In genomic region chr1:160579216-160579701, GRCh38 we compare ENCODE assay signal across 12 cellular contexts. TPM values are rescaled to one million over a fixed set of nuclear protein-coding genes. Genes with fewer than 3 reads are reported as not detected.
DNase-seq lines count a peak whose midpoint lies in the region; ATAC-seq and TF ChIP-seq lines count a peak whose summit lies in the region.
"Had no signal": no experiment of that assay in that cellular context is flagged by ENCODE, and none has a peak within 500 bp of the region (broad histone marks: within the 10 kb centered on the region; RNA-seq: fewer than 3 reads in every experiment).

Gene CD84 (minus strand): TSS chr1:160579496. CDS start chr1:160579437, 59 bp downstream.

- no peak for ATAC-seq in heart left ventricle
- ATAC-seq in left colon: peak; percentile 35
- peak in 1 of 2 donors; percentile 23 for ATAC-seq in upper lobe of left lung (ENCODE audit: low FRiP score in 2 of 2)
- ATAC-seq in HG03442 (IDR thresholded peaks at IDR 0.05; ENCODE audit: unreplicated experiment): no peak

- TF ChIP-seq EP300 in upper lobe of left lung (IDR thresholded peaks at IDR 0.05): no peak

- H3K4me1 ChIP-seq in heart left ventricle: peaks cover 0 to 50% (median 0%) of the 10 kb centered on the region in 12 donors
- no peaks in the 10 kb centered on the region for H3K4me1 ChIP-seq in right atrium auricular region
- H3K4me1 ChIP-seq in upper lobe of left lung: peaks cover 0 to 13% (median 4%) of the 10 kb centered on the region in 4 donors
- H3K4me1 ChIP-seq: pancreas had no signal

- H3K36me3 ChIP-seq in heart left ventricle (no peaks in the 10 kb centered on the region), right atrium auricular region (no peaks in the 10 kb centered on the region), upper lobe of left lung (no peaks in the 10 kb centered on the region)
- H3K36me3 ChIP-seq: pancreas had no signal

- H3K27ac ChIP-seq in heart left ventricle (peak within 1 kb of the TSS in 5 of 12 donors; percentile 18 to 93 (median 39)), right atrium auricular region (no peak within 1 kb of the TSS), upper lobe of left lung (peak within 1 kb of the TSS; percentile 29 to 71 (median 48))
- H3K27ac ChIP-seq: C4-2B had no signal

- TF ChIP-seq POLR2A in heart left ventricle (IDR thresholded peaks at IDR 0.05) (no peak), upper lobe of left lung (IDR thresholded peaks at IDR 0.05) (peak in 1 of 4 donors; percentile 67)

- no peak for TF ChIP-seq CTCF in heart left ventricle (IDR thresholded peaks at IDR 0.05)
- no peak for TF ChIP-seq CTCF in right atrium auricular region (IDR thresholded peaks at IDR 0.05)
- TF ChIP-seq CTCF in upper lobe of left lung (IDR thresholded peaks at IDR 0.05): no peak

- H3K9me3 ChIP-seq in heart left ventricle (peaks cover 0 to 12% (median 0%) of the 10 kb centered on the region in 12 donors), right atrium auricular region (peaks cover 0 to 7% of the 10 kb centered on the region in 2 donors), upper lobe of left lung (no peaks in the 10 kb centered on the region)
- H3K9me3 ChIP-seq: pancreas had no signal

- DNase-seq in heart left ventricle: no peak
- DNase-seq in right atrium auricular region (ENCODE audit: low spot score): no peak
- DNase-seq in left colon: no peak
- DNase-seq in upper lobe of left lung: no peak
- DNase-seq in NK-92 treated with Interleukin-12 subunit alpha and Interleukin-12 subunit beta, amount 100 ng/mL, for 24 hours (lab: John Stamatoyannopoulos, UW): no peak
- DNase-seq in HuH-7 (ENCODE audit: low spot score): no peak
- DNase-seq: foreskin fibroblast, pancreas had no signal

- WGBS in heart left ventricle, 4 donors: 48 to 65% (median 57%) methylated on average over 3 of the region's 3 CpGs
- 33 to 44% methylated on average over 3 of the region's 3 CpGs for WGBS in upper lobe of left lung, 2 donors

- H3K4me3 ChIP-seq in heart left ventricle (peak within 1 kb of the TSS in 9 of 12 donors; percentile 6 to 65 (median 29)), right atrium auricular region (peak within 1 kb of the TSS in 1 of 2 donors; percentile 14), upper lobe of left lung (peak within 1 kb of the TSS in 3 of 4 donors; percentile 11 to 34 (median 33))

- H3K27me3 ChIP-seq in heart left ventricle (peaks cover 0 to 3% (median 0%) of the 10 kb centered on the region in 9 donors), right atrium auricular region (no peaks in the 10 kb centered on the region), upper lobe of left lung (no peaks in the 10 kb centered on the region)
- H3K27me3 ChIP-seq: pancreas had no signal

- intact Hi-C loops in heart left ventricle (cut with DNase I): no loop called here
- intact Hi-C loops in T-helper 1 cell treated with Interleukin-12 subunit alpha and Interleukin-12 subunit beta and Interleukin-4 antibody, amounts not matched to agents 30 ng/mL and 1 ng/mL, for 36 hours (cut with micrococcal nuclease): loop anchor here (1.0 kb wide), 1 partner anchor 236 kb away; the partner anchor contains the start of genes COPA and NCSTN
- intact Hi-C loops in left colon (cut with DNase I, micrococcal nuclease): no loop called here

RNA-seq across cellular contexts. Expression of gene CD84, which starts in this region (rescaled TPM):
- 10 to 100 TPM in 2 of 9 donors, 1 to 10 TPM in 6, under 1 TPM in 1; 0.90 to 36.2 (median 1.4) TPM for total RNA-seq in heart left ventricle
- polyA plus RNA-seq in heart left ventricle: under 1 TPM; 0.49 to 0.61 TPM
- 1 to 10 TPM; 2.5 to 3.1 TPM for total RNA-seq in right atrium auricular region
- 21.1 and 25.4 TPM in 2 replicates for total RNA-seq in T-helper 1 cell treated with Interleukin-12 subunit alpha and Interleukin-12 subunit beta and Interleukin-4 antibody, amounts not matched to agents 30 ng/mL and 1 ng/mL, for 36 hours
- 1 to 10 TPM; 2.1 to 6.2 TPM for total RNA-seq in left colon
- total RNA-seq in upper lobe of left lung: 10 to 100 TPM in 5 of 6 donors, 1 to 10 TPM in 1; 8.9 to 26.4 (median 17.4) TPM
- total RNA-seq: RPMI7951 had no signal

Comparison
In these comparisons a context has a peak if more than half of its experiments do, and no peak if none do; other contexts are left out.
1. H3K27ac ChIP-seq: peak in upper lobe of left lung (4 of 4); none in right atrium auricular region (0 of 2).